In genomic region chr10:12774219-12774894, GRCh38 we compare ENCODE assay signal across 1 cellular context.
TF ChIP-seq lines count a peak whose summit lies in the region.

No MANE protein-coding gene starts in this region.

TF ChIP-seq in WTC11, 78 proteins besides CTCF, POLR2A, EP300 and RAD21 (continued from another document):
- TF ChIP-seq ATF6 (CRISPR knock-in tag; IDR thresholded peaks at IDR 0.05) (no peak), CREB1 (CRISPR knock-in tag; IDR thresholded peaks at IDR 0.05) (no peak), USF2 (CRISPR knock-in tag; IDR thresholded peaks at IDR 0.05) (no peak), FOXP4 (CRISPR knock-in tag; IDR thresholded peaks at IDR 0.05) (no peak), ZSCAN18 (CRISPR knock-in tag; IDR thresholded peaks at IDR 0.05) (no peak), ZNF263 (CRISPR knock-in tag; IDR thresholded peaks at IDR 0.05; ENCODE audit: low read depth) (no peak), ZNF317 (CRISPR knock-in tag; IDR thresholded peaks at IDR 0.05; ENCODE audit: borderline replicate concordance, low read depth) (no peak)
